In genomic region chr3:168123211-168124173, GRCh38 we compare ENCODE assay signal across 1 cellular context.
TF ChIP-seq lines count a peak whose summit lies in the region.

No MANE protein-coding gene starts in this region.

TF ChIP-seq in IMR-90, 13 proteins besides CTCF, POLR2A, EP300 and RAD21 (continued from another document):
- TF ChIP-seq ELK1 (IDR thresholded peaks at IDR 0.05; ENCODE audit: borderline replicate concordance, low read depth, low read length) (no peak), RFX5 (IDR thresholded peaks at IDR 0.05; ENCODE audit: low read depth, low read length) (no peak), NFE2L2 (IDR thresholded peaks at IDR 0.05; ENCODE audit: low read depth, low read length) (no peak), MAZ (IDR thresholded peaks at IDR 0.05; ENCODE audit: borderline replicate concordance, low read depth, low read length) (no peak), SMC3 (IDR thresholded peaks at IDR 0.05; ENCODE audit: low read depth, low read length) (no peak)
